8 cellular contexts compared by ENCODE assay signal in genomic region chr1:227317541-227318002, GRCh38. TPM values are rescaled to one million over a fixed set of nuclear protein-coding genes. Genes with fewer than 3 reads are reported as not detected.
A peak's percentile ranks its signal among the peaks of the same experiment; 100 is the strongest.
DNase-seq lines count a peak whose midpoint lies in the region; ATAC-seq and TF ChIP-seq lines count a peak whose summit lies in the region.

No MANE protein-coding gene starts in this region.

- H3K27ac Mint-ChIP-seq in Calu3 (ENCODE audit: unreplicated experiment), result peak overlapping the region; percentile 97
- no peak overlapping the region for H3K27ac Mint-ChIP-seq in stimulated activated memory B cell treated with anti-CD40 and anti-IgM and Interleukin-4, amounts not matched to agents 10 μg/mL and 1 μg/mL and 100 μg/mL, for 72 hours

- H3K27me3 Mint-ChIP-seq in Calu3 (ENCODE audit: unreplicated experiment), result no peaks in the 10 kb centered on the region
- H3K27me3 Mint-ChIP-seq in stimulated activated memory B cell treated with anti-CD40 and anti-IgM and Interleukin-4, amounts not matched to agents 10 μg/mL and 1 μg/mL and 100 μg/mL, for 72 hours, result peaks cover 65% of the 10 kb centered on the region

- H3K9me3 ChIP-seq in colonic mucosa, result no peaks in the 10 kb centered on the region

- H3K36me3 Mint-ChIP-seq in Calu3 (ENCODE audit: insufficient read depth, unreplicated experiment), result peaks cover 56% of the 10 kb centered on the region
- no peaks in the 10 kb centered on the region for H3K36me3 Mint-ChIP-seq in stimulated activated memory B cell treated with anti-CD40 and anti-IgM and Interleukin-4, amounts not matched to agents 10 μg/mL and 1 μg/mL and 100 μg/mL, for 72 hours

- no TSS peak for BruUV-seq in Calu3 (replicated peaks; lab: Mats Ljungman, UMichigan)

- H3K27ac ChIP-seq in colonic mucosa, result peak overlapping the region; percentile 93

- TF ChIP-seq CTCF in Calu3 (IDR thresholded peaks at IDR 0.05; ENCODE audit: unreplicated experiment) (peak; percentile 26), colonic mucosa (IDR thresholded peaks at IDR 0.05) (no peak)

- H3K4me1 Mint-ChIP-seq in Calu3 (ENCODE audit: low read depth, unreplicated experiment), result peaks cover 53% of the 10 kb centered on the region
- H3K4me1 Mint-ChIP-seq in stimulated activated memory B cell treated with anti-CD40 and anti-IgM and Interleukin-4, amounts not matched to agents 10 μg/mL and 1 μg/mL and 100 μg/mL, for 72 hours, result peaks cover 9% of the 10 kb centered on the region

- DNase-seq in Calu3 (peak; percentile 61), HPDE6-E6E7 (ENCODE audit: extremely low spot score) (peak; percentile 28), SHP77 (lab: John Stamatoyannopoulos, UW) (peak; percentile 16 to 70), colonic mucosa (peak; percentile 65), left colon (peak; percentile 49 to 51), NCI-H187 treated with DMSO at 0.1 percent for 48 hours (lab: John Stamatoyannopoulos, UW) (no peak)

- CTCF ChIA-PET in Calu3 (lab: Charles Lee), result no interaction called here

- peak overlapping the region; percentile 50 for H3K4me3 ChIP-seq in colonic mucosa

- no peaks in the 10 kb centered on the region for H3K27me3 ChIP-seq in colonic mucosa

- peak overlapping the region; percentile 91 for H3K4me3 Mint-ChIP-seq in Calu3 (ENCODE audit: low read depth, unreplicated experiment)
- H3K4me3 Mint-ChIP-seq in stimulated activated memory B cell treated with anti-CD40 and anti-IgM and Interleukin-4, amounts not matched to agents 10 μg/mL and 1 μg/mL and 100 μg/mL, for 72 hours, result peak overlapping the region; percentile 38

- H3K9me3 Mint-ChIP-seq in Calu3 (ENCODE audit: low read depth, unreplicated experiment), result no peaks in the 10 kb centered on the region
- no peaks in the 10 kb centered on the region for H3K9me3 Mint-ChIP-seq in stimulated activated memory B cell treated with anti-CD40 and anti-IgM and Interleukin-4, amounts not matched to agents 10 μg/mL and 1 μg/mL and 100 μg/mL, for 72 hours

- ATAC-seq in left colon (peak; percentile 22), HG03045 (IDR thresholded peaks at IDR 0.05; ENCODE audit: unreplicated experiment) (no peak)
- no peak for ATAC-seq in stimulated activated memory B cell treated with anti-CD40 and anti-IgM and Interleukin-4, amounts not matched to agents 10 μg/mL and 1 μg/mL and 100 μg/mL, for 72 hours

- peaks cover 5% of the 10 kb centered on the region for H3K4me1 ChIP-seq in colonic mucosa

- peak overlapping the region; percentile 82 to 90 for H3K9ac ChIP-seq in colonic mucosa (ENCODE audit: low read depth in 2 of 2, low read length in 2 of 2)

- no peaks in the 10 kb centered on the region for H3K36me3 ChIP-seq in colonic mucosa

- intact Hi-C loops in Calu3 (cut with micrococcal nuclease; ENCODE audit: unreplicated experiment) (loop anchor here (2.0 to 10.0 kb wide), 3 partner anchors 53 to 183 kb away; no protein-coding TSS in a partner anchor), colonic mucosa (cut with DNase I) (no loop called here), left colon (cut with DNase I, micrococcal nuclease) (no loop called here)

RNA-seq across cellular contexts. Expression of gene CDC42BPA, which starts 0.7 kb away (rescaled TPM):
- 48.6 and 49.5 TPM in 2 replicates for total RNA-seq in Calu3 (2022)
- 10 to 100 TPM; 26.4 to 36.6 TPM for total RNA-seq in colonic mucosa
- 10 to 100 TPM; 46.2 to 49.9 TPM for total RNA-seq in left colon
